In genomic region chr17:15288859-15289258, GRCh38 we compare ENCODE assay signal across 34 cellular contexts. TPM values are rescaled to one million over a fixed set of nuclear protein-coding genes. Genes with fewer than 3 reads are reported as not detected.
"Had no signal": no experiment of that assay in that cellular context is flagged by ENCODE, and none has a peak within 500 bp of the region (broad histone marks: within the 10 kb centered on the region; RNA-seq: fewer than 3 reads in every experiment).

No MANE protein-coding gene starts in this region.

- H3K27ac ChIP-seq: adrenal gland, body of pancreas, esophagus muscularis mucosa, foreskin keratinocyte, gastrocnemius medialis had no signal

- H3K36me3 ChIP-seq: adrenal gland, esophagus muscularis mucosa, gastrocnemius medialis, heart left ventricle had no signal

- ATAC-seq: activated CD4-positive, alpha-beta T cell treated with anti-CD3 and anti-CD28 coated beads for 36 hours; activated CD8-positive, alpha-beta memory T cell treated with anti-CD3 and anti-CD28 coated beads, Interleukin-2, amount 10 ng/mL, durations not matched to agents 7 days and 5 days; activated CD8-positive, alpha-beta T cell treated with anti-CD3 and anti-CD28 coated beads, Interleukin-2, amount 10 ng/mL, durations not matched to agents 7 days and 5 days; activated naive CD8-positive, alpha-beta T cell treated with anti-CD3 and anti-CD28 coated beads, Interleukin-2, amount 50 U/mL, for 24 hours; body of pancreas; effector memory CD8-positive, alpha-beta T cell; foreskin keratinocyte; gastrocnemius medialis; heart left ventricle had no signal

- H3K27me3 ChIP-seq: adrenal gland, body of pancreas, esophagus muscularis mucosa, gastrocnemius medialis had no signal

- H3K4me1 ChIP-seq: body of pancreas, foreskin keratinocyte had no signal

- H3K4me3 ChIP-seq: adrenal gland, body of pancreas, esophagus muscularis mucosa, gastrocnemius medialis, heart left ventricle had no signal

- H3K9me3 ChIP-seq: adrenal gland, body of pancreas, esophagus muscularis mucosa, gastrocnemius medialis, heart left ventricle had no signal

- FAIRE-seq: colon had no signal

- DNase-seq: activated CD4-positive, alpha-beta memory T cell treated with anti-CD3 and anti-CD28 coated beads for 36 hours; activated CD4-positive, alpha-beta T cell treated with anti-CD3 and anti-CD28 coated beads for 36 hours; activated CD4-positive, alpha-beta T cell treated with anti-CD3 and anti-CD28 coated beads, Interleukin-2, amount 10 ng/mL, durations not matched to agents 24 days and 14 days; activated CD4-positive, CD25-positive, alpha-beta regulatory T cell; activated CD4-positive, CD25-positive, alpha-beta regulatory T cell treated with anti-CD3 and anti-CD28 coated beads, Interleukin-2, amount 50 U/mL, for 72 hours; activated CD8-positive, alpha-beta memory T cell treated with anti-CD3 and anti-CD28 coated beads, Interleukin-2, amount 10 ng/mL, durations not matched to agents 7 days and 5 days; activated CD8-positive, alpha-beta memory T cell treated with anti-CD3 and anti-CD28 coated beads, Interleukin-2, amount 50 U/mL, for 4 hours; activated CD8-positive, alpha-beta T cell treated with anti-CD3 and anti-CD28 coated beads, Interleukin-2, amount 10 ng/mL, durations not matched to agents 7 days and 5 days; activated effector memory CD4-positive, alpha-beta T cell treated with anti-CD3 and anti-CD28 coated beads, Interleukin-2, amount 50 U/mL, for 16 hours; activated naive CD4-positive, alpha-beta T cell treated with anti-CD3 and anti-CD28 coated beads for 36 hours; activated naive CD8-positive, alpha-beta T cell treated with anti-CD3 and anti-CD28 coated beads for 36 hours; activated naive CD8-positive, alpha-beta T cell treated with anti-CD3 and anti-CD28 coated beads, Interleukin-2, amount 50 U/mL, for 24 hours; activated T-cell treated with anti-CD3 and anti-CD28 coated beads, Interleukin-2, amount 50 U/mL, for 1 hour; activated T-cell treated with anti-CD3 and anti-CD28 coated beads, Interleukin-2, amount 50 U/mL, for 48 hours; adrenal gland; amygdala; aorta; body of pancreas; caudate nucleus; cortex of kidney; effector CD4-positive, alpha-beta T cell; effector memory CD8-positive, alpha-beta T cell; erythroblast; foreskin keratinocyte; gastrocnemius medialis; glutamatergic neuron; heart left ventricle; T-helper 2 cell had no signal

RNA-seq across cellular contexts. Expression of gene PMP22, which starts 23.7 kb away (rescaled TPM):
- total RNA-seq: activated CD4-positive, alpha-beta memory T cell treated with anti-CD3 and anti-CD28 coated beads for 36 hours; activated CD8-positive, alpha-beta memory T cell treated with anti-CD3 and anti-CD28 coated beads, Interleukin-2, amount 10 ng/mL, durations not matched to agents 7 days and 5 days; activated CD8-positive, alpha-beta T cell treated with anti-CD3 and anti-CD28 coated beads, Interleukin-2, amount 10 ng/mL, durations not matched to agents 7 days and 5 days had no signal

RNA-seq across cellular contexts. Expression of gene TEKT3, which starts 52.5 kb away (rescaled TPM):
- total RNA-seq: activated CD4-positive, alpha-beta T cell treated with anti-CD3 and anti-CD28 coated beads for 36 hours; activated CD4-positive, alpha-beta T cell treated with anti-CD3 and anti-CD28 coated beads, Interleukin-2, amount 10 ng/mL, durations not matched to agents 24 days and 14 days; activated CD8-positive, alpha-beta memory T cell treated with anti-CD3 and anti-CD28 coated beads for 36 hours; activated CD8-positive, alpha-beta memory T cell treated with anti-CD3 and anti-CD28 coated beads, Interleukin-2, amount 10 ng/mL, durations not matched to agents 7 days and 5 days; activated CD8-positive, alpha-beta T cell treated with anti-CD3 and anti-CD28 coated beads, Interleukin-2, amount 10 ng/mL, durations not matched to agents 7 days and 5 days; activated naive CD4-positive, alpha-beta T cell treated with anti-CD3 and anti-CD28 coated beads for 36 hours; activated naive CD8-positive, alpha-beta T cell treated with anti-CD3 and anti-CD28 coated beads for 36 hours; activated T-helper 1 cell treated with anti-CD3 and anti-CD28 coated beads, Interleukin-12 subunit alpha, Interleukin-12 subunit beta, Interleukin-2, Interleukin-4 antibody, amounts not matched to agents 30 ng/mL and 10 ng/mL and 1 ng/mL, durations not matched to agents 14 hours and 24 hours and 36 hours; activated T-helper 2 cell treated with anti-CD3 and anti-CD28 coated beads, Interferon-gamma antibody, Interleukin-2, Interleukin-4, amounts not matched to agents 10 μg/mL and 5 μg/mL and 100 μg/mL, durations not matched to agents 14 hours and 24 hours and 36 hours; body of pancreas; dermis blood vessel endothelial cell; esophagus muscularis mucosa; foreskin keratinocyte; gastrocnemius medialis had no signal
- polyA plus RNA-seq: foreskin keratinocyte had no signal
